Comparison of ENCODE assay signal across 19 cellular contexts in the genomic region with DNA sequence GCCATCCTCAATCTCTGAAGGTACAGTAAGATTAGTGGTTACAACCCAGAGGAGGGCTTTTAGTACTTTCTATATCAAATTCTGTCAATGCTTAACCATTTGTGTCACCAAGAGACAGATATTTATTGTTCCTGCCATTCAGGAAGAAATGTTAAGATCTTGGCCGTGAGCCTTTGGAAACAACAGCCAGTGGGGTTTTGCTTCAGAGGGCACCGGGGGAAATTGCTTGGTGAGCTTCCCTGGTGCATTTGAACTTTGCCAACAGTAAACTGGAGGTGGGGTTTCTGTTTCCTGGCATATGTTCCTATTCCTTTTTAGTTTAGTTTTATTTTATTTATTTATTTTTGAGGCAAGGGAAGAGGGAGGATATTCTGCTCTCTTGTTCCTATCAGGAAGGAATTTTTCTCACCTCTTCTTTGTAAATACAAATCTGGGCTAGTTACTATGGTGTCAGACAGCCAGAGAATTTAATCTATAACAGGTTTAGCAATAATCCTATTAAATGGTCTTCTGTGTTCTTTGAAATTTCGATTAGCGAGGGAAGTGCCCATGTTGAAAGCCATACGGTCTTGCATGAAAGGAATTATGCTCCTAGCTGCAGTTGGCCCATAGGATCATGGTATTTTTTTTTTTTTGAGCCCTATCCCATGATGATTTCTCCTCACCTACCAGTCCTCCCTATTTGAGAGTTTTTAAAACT.
DNase-seq lines count a peak whose midpoint lies in the region; ATAC-seq, FAIRE-seq and TF ChIP-seq lines count a peak whose summit lies in the region.
"Had no signal": no experiment of that assay in that cellular context is flagged by ENCODE, and none has a peak within 500 bp of the region (broad histone marks: within the 10 kb centered on the region; RNA-seq: fewer than 3 reads in every experiment).

No MANE protein-coding gene starts in this region.

- no peak for ATAC-seq in GM18907 (IDR thresholded peaks at IDR 0.05; ENCODE audit: unreplicated experiment)
- no peak for ATAC-seq in HG02623 (IDR thresholded peaks at IDR 0.05; ENCODE audit: unreplicated experiment)
- ATAC-seq: activated T-helper 17 cell treated with anti-CD3 and anti-CD28 coated beads, Interleukin-2, amount 50 U/mL, for 72 hours; right cardiac atrium had no signal

- H3K9ac ChIP-seq in BLaER1 treated with 17β-estradiol and CSF1 and Interleukin-3, amounts not matched to agents 10 nM and 100 nM, result no peak overlapping the region
- H3K9ac ChIP-seq in kidney (ENCODE audit: low read length in 2 of 2), result no peak overlapping the region

- H3K27ac ChIP-seq in BLaER1 treated with 17β-estradiol and CSF1 and Interleukin-3, amounts not matched to agents 10 nM and 100 nM, result no peak overlapping the region
- no peak overlapping the region for H3K27ac ChIP-seq in kidney (ENCODE audit: low read depth in 2 of 2, low read length in 2 of 2)
- H3K27ac ChIP-seq in osteoblast (ENCODE audit: low read depth, low read length), result no peak overlapping the region
- H3K27ac ChIP-seq: left ventricle myocardium inferior, neutrophil had no signal

- H2AFZ ChIP-seq in osteoblast (ENCODE audit: low read length), result no peak overlapping the region

- FAIRE-seq in kidney (lab: Jason Lieb, UNC), result peak; percentile 6

- no peak overlapping the region for H3K4me3 ChIP-seq in BLaER1 treated with 17β-estradiol and CSF1 and Interleukin-3, amounts not matched to agents 10 nM and 100 nM
- H3K4me3 ChIP-seq in kidney (ENCODE audit: low read length in 2 of 2), result no peak overlapping the region
- no peak overlapping the region for H3K4me3 ChIP-seq in osteoblast (ENCODE audit: insufficient read depth, low read length)
- H3K4me3 ChIP-seq: left ventricle myocardium inferior had no signal

- peaks cover 9 to 31% (median 19%) of the 10 kb centered on the region in 11 experiments for H3K9me3 ChIP-seq in BLaER1 treated with 17β-estradiol and CSF1 and Interleukin-3, amounts not matched to agents 10 nM and 100 nM (replicated peaks in 1 of 11)
- no peaks in the 10 kb centered on the region for H3K9me3 ChIP-seq in kidney (ENCODE audit: control insufficient read depth in 1 of 2, low read length in 2 of 2)
- no peaks in the 10 kb centered on the region for H3K9me3 ChIP-seq in osteoblast (ENCODE audit: low read depth, low read length)
- H3K9me3 ChIP-seq: neutrophil had no signal

- no peaks in the 10 kb centered on the region for H3K79me2 ChIP-seq in osteoblast (ENCODE audit: insufficient read depth, low read length)

- H3K4me1 ChIP-seq in BLaER1 treated with 17β-estradiol and CSF1 and Interleukin-3, amounts not matched to agents 10 nM and 100 nM, result peaks cover 0 to 17% (median 8%) of the 10 kb centered on the region in 10 experiments; a peak in 11 of 20 replicates
- H3K4me1 ChIP-seq in kidney (ENCODE audit: control insufficient read depth in 1 of 2, insufficient read depth in 1 of 2, low read depth in 1 of 2, low read length in 2 of 2) (no peaks in the 10 kb centered on the region), osteoblast (ENCODE audit: insufficient read depth, low read length) (no peaks in the 10 kb centered on the region)
- H3K4me1 ChIP-seq: left ventricle myocardium inferior had no signal

- DNase-seq in NCI-H82 treated with DMSO at 0.1 percent for 48 hours (lab: John Stamatoyannopoulos, UW; ENCODE audit: unreplicated experiment) (peak; percentile 99), kidney (no peak), osteoblast (ENCODE audit: insufficient read length, low spot score, missing footprints) (peak; percentile 52), COR-L47 (lab: John Stamatoyannopoulos, UW) (no peak), SHP77 treated with DMSO at 0.1 percent for 48 hours (lab: John Stamatoyannopoulos, UW) (no peak)
- DNase-seq: activated CD4-positive, alpha-beta T cell treated with anti-CD3 and anti-CD28 coated beads, Interleukin-2, amount 10 ng/mL, durations not matched to agents 24 days and 14 days; activated naive CD8-positive, alpha-beta T cell treated with anti-CD3 and anti-CD28 coated beads for 36 hours; HCEC 1CT; left ventricle myocardium inferior; NCI-H1417 treated with DMSO at 0.1 percent for 48 hours; NCI-H774; OCI-M1; right cardiac atrium; SIG-M5 had no signal

- intact Hi-C loops in kidney (cut with DNase I), result no loop called here

- no peak for TF ChIP-seq CTCF in kidney (IDR thresholded peaks at IDR 0.05; ENCODE audit: borderline replicate concordance, extremely low read depth, insufficient read depth)
- no peak for TF ChIP-seq CTCF in osteoblast (IDR thresholded peaks at IDR 0.05; ENCODE audit: extremely low read depth, low read depth, low read length)

- H3K36me3 ChIP-seq in BLaER1 treated with 17β-estradiol and CSF1 and Interleukin-3, amounts not matched to agents 10 nM and 100 nM, result no peaks in the 10 kb centered on the region
- H3K36me3 ChIP-seq in kidney (ENCODE audit: control insufficient read depth in 1 of 2, insufficient read depth in 2 of 2, low read length in 2 of 2) (no peaks in the 10 kb centered on the region), osteoblast (ENCODE audit: insufficient read depth, low read length) (no peaks in the 10 kb centered on the region)
- H3K36me3 ChIP-seq: left ventricle myocardium inferior, neutrophil had no signal

- H3K27me3 ChIP-seq in BLaER1 treated with 17β-estradiol and CSF1 and Interleukin-3, amounts not matched to agents 10 nM and 100 nM, result no peaks in the 10 kb centered on the region
- H3K27me3 ChIP-seq in osteoblast (ENCODE audit: insufficient read depth, low read length), result no peaks in the 10 kb centered on the region
- H3K27me3 ChIP-seq: neutrophil had no signal

- H3K4me2 ChIP-seq in BLaER1 treated with 17β-estradiol and CSF1 and Interleukin-3, amounts not matched to agents 10 nM and 100 nM, result peak overlapping the region in 7 of 11 experiments; percentile 13 to 59 (median 47); a peak in 11 of 22 replicates
- H3K4me2 ChIP-seq in osteoblast (ENCODE audit: insufficient read depth, low read length), result no peak overlapping the region

- no peaks in the 10 kb centered on the region for H4K20me1 ChIP-seq in BLaER1 treated with 17β-estradiol and CSF1 and Interleukin-3, amounts not matched to agents 10 nM and 100 nM
- no peaks in the 10 kb centered on the region for H4K20me1 ChIP-seq in osteoblast (ENCODE audit: insufficient read depth, low read length)

Comparison
In these comparisons a context has a peak if more than half of its experiments do, and no peak if none do; other contexts are left out.
1. DNase-seq: peak in NCI-H82 treated with DMSO at 0.1 percent for 48 hours (single experiment) and osteoblast (single experiment); none in kidney (single experiment), COR-L47 (single experiment) and SHP77 treated with DMSO at 0.1 percent for 48 hours (single experiment).